In the genomic region with DNA sequence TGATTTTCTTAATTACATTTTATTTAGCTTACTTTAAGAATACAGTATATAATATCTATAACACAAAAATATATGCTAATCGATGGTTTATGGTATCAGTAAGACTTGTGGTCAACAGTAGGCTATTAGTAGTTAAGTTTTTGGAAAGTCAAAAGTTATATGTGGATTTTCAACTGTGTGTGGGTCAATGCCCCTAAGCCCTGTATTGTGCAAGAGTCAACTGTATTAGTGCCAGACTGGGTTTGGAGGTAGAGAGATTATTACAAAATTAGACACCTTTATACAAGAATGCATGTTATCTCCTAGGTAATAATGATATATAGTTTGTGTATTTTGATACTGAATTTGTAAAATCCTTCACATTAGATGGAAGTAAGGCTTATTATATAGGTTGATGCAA, we compare ENCODE assay signal across 1 cellular context.
TF ChIP-seq lines count a peak whose summit lies in the region.

No MANE protein-coding gene starts in this region.

TF ChIP-seq in HepG2, 621 proteins besides CTCF, POLR2A, EP300 and RAD21 (continued from another document):
- TF ChIP-seq, protein P1, sequence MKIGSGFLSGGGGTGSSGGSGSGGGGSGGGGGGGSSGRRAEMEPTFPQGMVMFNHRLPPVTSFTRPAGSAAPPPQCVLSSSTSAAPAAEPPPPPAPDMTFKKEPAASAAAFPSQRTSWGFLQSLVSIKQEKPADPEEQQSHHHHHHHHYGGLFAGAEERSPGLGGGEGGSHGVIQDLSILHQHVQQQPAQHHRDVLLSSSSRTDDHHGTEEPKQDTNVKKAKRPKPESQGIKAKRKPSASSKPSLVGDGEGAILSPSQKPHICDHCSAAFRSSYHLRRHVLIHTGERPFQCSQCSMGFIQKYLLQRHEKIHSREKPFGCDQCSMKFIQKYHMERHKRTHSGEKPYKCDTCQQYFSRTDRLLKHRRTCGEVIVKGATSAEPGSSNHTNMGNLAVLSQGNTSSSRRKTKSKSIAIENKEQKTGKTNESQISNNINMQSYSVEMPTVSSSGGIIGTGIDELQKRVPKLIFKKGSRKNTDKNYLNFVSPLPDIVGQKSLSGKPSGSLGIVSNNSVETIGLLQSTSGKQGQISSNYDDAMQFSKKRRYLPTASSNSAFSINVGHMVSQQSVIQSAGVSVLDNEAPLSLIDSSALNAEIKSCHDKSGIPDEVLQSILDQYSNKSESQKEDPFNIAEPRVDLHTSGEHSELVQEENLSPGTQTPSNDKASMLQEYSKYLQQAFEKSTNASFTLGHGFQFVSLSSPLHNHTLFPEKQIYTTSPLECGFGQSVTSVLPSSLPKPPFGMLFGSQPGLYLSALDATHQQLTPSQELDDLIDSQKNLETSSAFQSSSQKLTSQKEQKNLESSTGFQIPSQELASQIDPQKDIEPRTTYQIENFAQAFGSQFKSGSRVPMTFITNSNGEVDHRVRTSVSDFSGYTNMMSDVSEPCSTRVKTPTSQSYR (CRISPR knock-in tag; IDR thresholded peaks at IDR 0.05; ENCODE audit: borderline replicate concordance): no peak
- no peak for TF ChIP-seq ZNF556 (CRISPR knock-in tag; IDR thresholded peaks at IDR 0.05; ENCODE audit: borderline replicate concordance)
- no peak for TF ChIP-seq ZNF263 (CRISPR knock-in tag; IDR thresholded peaks at IDR 0.05)
- TF ChIP-seq MED8 (CRISPR knock-in tag; IDR thresholded peaks at IDR 0.05; ENCODE audit: insufficient replicate concordance): no peak
- TF ChIP-seq, protein P2, sequence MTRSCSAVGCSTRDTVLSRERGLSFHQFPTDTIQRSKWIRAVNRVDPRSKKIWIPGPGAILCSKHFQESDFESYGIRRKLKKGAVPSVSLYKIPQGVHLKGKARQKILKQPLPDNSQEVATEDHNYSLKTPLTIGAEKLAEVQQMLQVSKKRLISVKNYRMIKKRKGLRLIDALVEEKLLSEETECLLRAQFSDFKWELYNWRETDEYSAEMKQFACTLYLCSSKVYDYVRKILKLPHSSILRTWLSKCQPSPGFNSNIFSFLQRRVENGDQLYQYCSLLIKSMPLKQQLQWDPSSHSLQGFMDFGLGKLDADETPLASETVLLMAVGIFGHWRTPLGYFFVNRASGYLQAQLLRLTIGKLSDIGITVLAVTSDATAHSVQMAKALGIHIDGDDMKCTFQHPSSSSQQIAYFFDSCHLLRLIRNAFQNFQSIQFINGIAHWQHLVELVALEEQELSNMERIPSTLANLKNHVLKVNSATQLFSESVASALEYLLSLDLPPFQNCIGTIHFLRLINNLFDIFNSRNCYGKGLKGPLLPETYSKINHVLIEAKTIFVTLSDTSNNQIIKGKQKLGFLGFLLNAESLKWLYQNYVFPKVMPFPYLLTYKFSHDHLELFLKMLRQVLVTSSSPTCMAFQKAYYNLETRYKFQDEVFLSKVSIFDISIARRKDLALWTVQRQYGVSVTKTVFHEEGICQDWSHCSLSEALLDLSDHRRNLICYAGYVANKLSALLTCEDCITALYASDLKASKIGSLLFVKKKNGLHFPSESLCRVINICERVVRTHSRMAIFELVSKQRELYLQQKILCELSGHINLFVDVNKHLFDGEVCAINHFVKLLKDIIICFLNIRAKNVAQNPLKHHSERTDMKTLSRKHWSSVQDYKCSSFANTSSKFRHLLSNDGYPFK (CRISPR knock-in tag; IDR thresholded peaks at IDR 0.05; ENCODE audit: borderline replicate concordance): no peak
- no peak for TF ChIP-seq KMT2B (CRISPR knock-in tag; IDR thresholded peaks at IDR 0.05)
- TF ChIP-seq, protein P3, sequence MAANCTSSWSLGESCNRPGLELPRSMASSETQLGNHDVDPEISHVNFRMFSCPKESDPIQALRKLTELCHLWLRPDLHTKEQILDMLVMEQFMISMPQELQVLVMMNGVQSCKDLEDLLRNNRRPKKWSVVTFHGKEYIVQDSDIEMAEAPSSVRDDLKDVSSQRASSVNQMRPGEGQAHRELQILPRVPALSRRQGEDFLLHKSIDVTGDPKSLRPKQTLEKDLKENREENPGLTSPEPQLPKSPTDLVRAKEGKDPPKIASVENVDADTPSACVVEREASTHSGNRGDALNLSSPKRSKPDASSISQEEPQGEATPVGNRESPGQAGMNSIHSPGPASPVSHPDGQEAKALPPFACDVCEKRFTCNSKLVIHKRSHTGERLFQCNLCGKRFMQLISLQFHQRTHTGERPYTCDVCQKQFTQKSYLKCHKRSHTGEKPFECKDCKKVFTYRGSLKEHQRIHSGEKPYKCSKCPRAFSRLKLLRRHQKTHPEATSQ (CRISPR knock-in tag; IDR thresholded peaks at IDR 0.05; ENCODE audit: borderline replicate concordance): no peak
- TF ChIP-seq, protein P4, sequence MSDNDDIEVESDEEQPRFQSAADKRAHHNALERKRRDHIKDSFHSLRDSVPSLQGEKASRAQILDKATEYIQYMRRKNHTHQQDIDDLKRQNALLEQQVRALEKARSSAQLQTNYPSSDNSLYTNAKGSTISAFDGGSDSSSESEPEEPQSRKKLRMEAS (IDR thresholded peaks at IDR 0.05): no peak
- no peak for TF ChIP-seq CREB1 (IDR thresholded peaks at IDR 0.05)
- TF ChIP-seq CREB1 (CRISPR knock-in tag; IDR thresholded peaks at IDR 0.05): no peak
- TF ChIP-seq, protein P5, sequence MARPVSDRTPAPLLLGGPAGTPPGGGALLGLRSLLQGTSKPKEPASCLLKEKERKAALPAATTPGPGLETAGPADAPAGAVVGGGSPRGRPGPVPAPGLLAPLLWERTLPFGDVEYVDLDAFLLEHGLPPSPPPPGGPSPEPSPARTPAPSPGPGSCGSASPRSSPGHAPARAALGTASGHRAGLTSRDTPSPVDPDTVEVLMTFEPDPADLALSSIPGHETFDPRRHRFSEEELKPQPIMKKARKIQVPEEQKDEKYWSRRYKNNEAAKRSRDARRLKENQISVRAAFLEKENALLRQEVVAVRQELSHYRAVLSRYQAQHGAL (CRISPR knock-in tag; IDR thresholded peaks at IDR 0.05; ENCODE audit: not compliant biosample characterization): no peak
- TF ChIP-seq, protein P6, sequence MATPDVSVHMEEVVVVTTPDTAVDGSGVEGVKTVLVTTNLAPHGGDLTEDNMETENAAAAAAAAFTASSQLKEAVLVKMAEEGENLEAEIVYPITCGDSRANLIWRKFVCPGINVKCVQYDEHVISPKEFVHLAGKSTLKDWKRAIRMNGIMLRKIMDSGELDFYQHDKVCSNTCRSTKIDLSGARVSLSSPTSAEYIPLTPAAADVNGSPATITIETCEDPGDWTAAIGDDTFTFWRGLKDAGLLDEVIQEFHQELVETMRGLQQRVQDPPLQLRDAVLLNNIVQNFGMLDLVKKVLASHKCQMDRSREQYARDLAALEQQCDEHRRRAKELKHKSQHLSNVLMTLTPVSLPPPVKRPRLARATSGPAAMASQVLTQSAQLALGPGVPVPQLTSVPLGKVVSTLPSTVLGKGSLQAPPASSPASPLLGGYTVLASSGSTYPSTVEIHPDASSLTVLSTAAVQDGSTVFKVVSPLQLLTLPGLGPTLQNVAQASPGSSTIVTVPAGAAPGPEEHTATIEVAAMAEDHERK (CRISPR knock-in tag; IDR thresholded peaks at IDR 0.05; ENCODE audit: low read depth): no peak
